In genomic region chr17:75725504-75725903, GRCh38 we compare ENCODE assay signal across 20 cellular contexts.
"Had no signal": no experiment of that assay in that cellular context is flagged by ENCODE, and none has a peak within 500 bp of the region (broad histone marks: within the 10 kb centered on the region; RNA-seq: fewer than 3 reads in every experiment).

No MANE protein-coding gene starts in this region.

- H3K36me3 ChIP-seq: MG63 had no signal

- H3K4me3 ChIP-seq: MG63, Peyer's patch had no signal

- ATAC-seq: activated CD8-positive, alpha-beta T cell treated with anti-CD3 and anti-CD28 coated beads, Interleukin-2, amount 10 ng/mL, durations not matched to agents 7 days and 5 days; T-helper 17 cell; WTC11 had no signal

- H3K9me3 ChIP-seq: MG63, Peyer's patch had no signal

- DNase-seq: activated CD4-positive, alpha-beta T cell treated with anti-CD3 and anti-CD28 coated beads for 48 hours; activated CD4-positive, alpha-beta T cell treated with anti-CD3 and anti-CD28 coated beads, Interleukin-2, amount 50 U/mL, for 4 hours; activated CD4-positive, CD25-positive, alpha-beta regulatory T cell treated with anti-CD3 and anti-CD28 coated beads, Interleukin-2, amount 50 U/mL, for 72 hours; activated CD8-positive, alpha-beta memory T cell treated with anti-CD3 and anti-CD28 coated beads, Interleukin-2, amount 50 U/mL, for 48 hours; activated CD8-positive, alpha-beta T cell treated with anti-CD3 and anti-CD28 coated beads, Interleukin-2, amount 10 ng/mL, durations not matched to agents 7 days and 5 days; activated naive CD4-positive, alpha-beta T cell; activated T-cell treated with anti-CD3 and anti-CD28 coated beads, Interleukin-2, amount 50 U/mL, for 1 hour; aorta; MG63; NCI-H1105 treated with DMSO at 0.1 percent for 48 hours; NCI-H1436 treated with DMSO at 0.1 percent for 48 hours; NCI-H187; NCI-H2081; NCI-H524; Peyer's patch; SIG-M5; T-helper 17 cell; T-helper 9 cell had no signal

- H3K9ac ChIP-seq: KMS-11 had no signal

- H3K27me3 ChIP-seq: Peyer's patch had no signal

- H3K27ac ChIP-seq: KMS-11, Peyer's patch had no signal

- H3K4me2 ChIP-seq: KMS-11 had no signal
